7 cellular contexts compared by ENCODE assay signal in genomic region chr11:125941606-125942275, GRCh38. TPM values are rescaled to one million over a fixed set of nuclear protein-coding genes. Genes with fewer than 3 reads are reported as not detected.
A peak's percentile ranks its signal among the peaks of the same experiment; 100 is the strongest.
DNase-seq lines count a peak whose midpoint lies in the region; ATAC-seq, FAIRE-seq and TF ChIP-seq lines count a peak whose summit lies in the region.

No MANE protein-coding gene starts in this region.

- H3F3A ChIP-seq in MM.1S (ENCODE audit: insufficient read depth, low read length), result no peaks in the 10 kb centered on the region

- FAIRE-seq in GM12892 (lab: Jason Lieb, UNC), result peak; percentile 87
- no peak for FAIRE-seq in GM12878 (lab: Jason Lieb, UNC)

- H3K4me1 ChIP-seq in MM.1S (ENCODE audit: low read length), result peaks cover 5% of the 10 kb centered on the region
- no peaks in the 10 kb centered on the region for H3K4me1 ChIP-seq in GM12878 (ENCODE audit: control insufficient read depth, insufficient read depth, low read length)

- SMC1A ChIA-PET in GM12878 (lab: Charles Lee; ENCODE audit: uncharacterized antibody, unreplicated experiment), result interaction anchor here (1.0 to 6.2 kb wide), 12 partner anchors 14 to 256 kb away, joined by 3 to 45 read pairs (median 4); partner anchors contain the start of gene CDON

- TF ChIP-seq EP300 in GM12878 (IDR thresholded peaks at IDR 0.05; ENCODE audit: borderline replicate concordance in 1 of 2, control insufficient read depth in 1 of 2, low read depth in 2 of 2, low read length in 2 of 2), result no peak

- no peaks in the 10 kb centered on the region for H3K9me3 ChIP-seq in MM.1S (replicated peaks; ENCODE audit: insufficient read depth, low read length)
- H3K9me3 ChIP-seq in GM12878 (replicated peaks; ENCODE audit: control insufficient read depth, insufficient read depth, low read length), result no peaks in the 10 kb centered on the region

- no peaks in the 10 kb centered on the region for H3K9me2 ChIP-seq in MM.1S (replicated peaks; ENCODE audit: insufficient read depth, low read length)

- TF ChIP-seq RAD21 in GM12878 (IDR thresholded peaks at IDR 0.05; ENCODE audit: insufficient read depth, low read depth, low read length), result peak; percentile 67

- CTCF ChIA-PET in GM12878 (lab: Yijun Ruan, JAX), result interaction anchor here (0.7 to 12.1 kb wide), 22 partner anchors 10 to 539 kb away, joined by 3 to 220 read pairs (median 5); partner anchors contain the start of genes FAM118B and RPUSD4

- POLR2A ChIA-PET in GM12878 (lab: Charles Lee), result interaction anchor here (0.9 kb wide), 1 partner anchor 197 kb away, joined by 3 read pairs; no protein-coding TSS in a partner anchor

- RAD21 ChIA-PET in GM12878 (lab: Charles Lee; ENCODE audit: unreplicated experiment), result interaction anchor here (1.0 to 2.9 kb wide), 10 partner anchors 38 to 256 kb away, joined by 3 to 11 read pairs (median 5); no protein-coding TSS in a partner anchor

- ATAC-seq in GM12878, result peak; percentile 96

- intact Hi-C loops in GM12878 (cut with micrococcal nuclease; ENCODE audit: unreplicated experiment), result loop anchor here (1.0 kb wide), 1 partner anchor 253 kb away; no protein-coding TSS in a partner anchor

- TF ChIP-seq POLR2A in GM12892 (IDR thresholded peaks at IDR 0.05; ENCODE audit: low read depth, low read length) (no peak), GM12878 (IDR thresholded peaks at IDR 0.05; ENCODE audit: low read depth, low read length) (no peak)

- H3K27me3 ChIP-seq in MM.1S (replicated peaks; ENCODE audit: insufficient read depth, low read length), result no peaks in the 10 kb centered on the region
- no peaks in the 10 kb centered on the region; a peak in 1 of 4 replicates for H3K27me3 ChIP-seq in GM12878 (replicated peaks in 1 of 2; ENCODE audit: control insufficient read depth in 2 of 2, insufficient read depth in 2 of 2, low read length in 1 of 2)

- H4K20me1 ChIP-seq in MM.1S (ENCODE audit: insufficient read depth, low read length) (no peaks in the 10 kb centered on the region), GM12878 (ENCODE audit: control insufficient read depth, insufficient read depth) (no peaks in the 10 kb centered on the region)

- H3K36me3 ChIP-seq in MM.1S (replicated peaks; ENCODE audit: insufficient read depth, low read length) (no peaks in the 10 kb centered on the region), GM12878 (ENCODE audit: control insufficient read depth in 2 of 2, insufficient read depth in 2 of 2, low read length in 1 of 2) (no peaks in the 10 kb centered on the region)

- in situ Hi-C loops in GM12878 (cut with MboI), result no loop called here

- BruUV-seq in GM12878 (replicated peaks; lab: Mats Ljungman, UMichigan), result no TSS peak

- peak overlapping the region; percentile 60 for H2AFZ ChIP-seq in MM.1S (ENCODE audit: low read length)
- peak overlapping the region; percentile 64 for H2AFZ ChIP-seq in GM12878 (ENCODE audit: control insufficient read depth, low read depth, low read length)

- H3K4me3 ChIP-seq in MM.1S (ENCODE audit: low read length), result no peak overlapping the region
- H3K4me3 ChIP-seq in GM12878, result no peak overlapping the region

- WGBS in GM12878 (ENCODE audit: insufficient coverage, insufficient replicate concordance, low lambda C conversion rate, missing lambda C conversion rate), result 32% methylated on average over 15 of the region's 15 CpGs

- H3K79me2 ChIP-seq in MM.1S (ENCODE audit: low read length) (no peaks in the 10 kb centered on the region), GM12878 (ENCODE audit: control insufficient read depth, insufficient read depth, low read length) (no peaks in the 10 kb centered on the region)

- H3K9ac ChIP-seq in MM.1S (ENCODE audit: low read length) (no peak overlapping the region; the same call in 1 of the 2 replicates), GM12878 (ENCODE audit: control insufficient read depth, insufficient read depth, low read length) (no peak overlapping the region)

- no peak overlapping the region for H3K27ac ChIP-seq in MM.1S (ENCODE audit: low read length)
- H3K27ac ChIP-seq in GM12878 (ENCODE audit: control insufficient read depth, insufficient read depth), result no peak overlapping the region

- peak overlapping the region; percentile 19 for H3K4me2 ChIP-seq in MM.1S (ENCODE audit: low read depth, low read length)
- peak overlapping the region; percentile 27; the same call in 1 of the 2 replicates for H3K4me2 ChIP-seq in GM12878 (ENCODE audit: control insufficient read depth, insufficient read depth)

- DNase-seq in GM12892 (ENCODE audit: insufficient read length) (peak; percentile 52), MM.1S (peak; percentile 59), SW480 (ENCODE audit: low spot score) (peak; percentile 49), GM12878 (ENCODE audit: low read depth, low spot score) (no peak), iris pigment epithelial cell (ENCODE audit: low read depth) (peak; percentile 32), SIG-M5 (lab: John Stamatoyannopoulos, UW) (no peak)
- DNase-seq in stimulated activated CD4-positive, alpha-beta T cell treated with anti-CD3 and anti-CD28 coated beads, Interleukin-4, amount 100 ng/mL, for 1 hour, result peak; percentile 61

- peak; percentile 90 for TF ChIP-seq CTCF in MM.1S (IDR thresholded peaks at IDR 0.05; ENCODE audit: low read length)
- peak; percentile 73 to 87 (median 83) for TF ChIP-seq CTCF in GM12878 (IDR thresholded peaks at IDR 0.05 in 2 of 3, conservative IDR thresholded peaks at IDR 0.05 in 1 of 3; ENCODE audit: control insufficient read depth in 2 of 3, extremely low read depth in 1 of 3, insufficient read depth in 1 of 3, low read depth in 3 of 3, low read length in 3 of 3)

RNA-seq across cellular contexts. Expression of gene VSIG10L2, which starts 4.1 kb away (rescaled TPM):
- polyA plus RNA-seq in GM12892 (2012; ENCODE audit: missing spikeins), result not detected
- total RNA-seq in GM12878 (2013; cell fraction: nucleolus; rRNA removed), result not detected in 2 replicates
- total RNA-seq in GM12878 (2014; rRNA removed), result not detected in 2 replicates
- not detected in 2 replicates for total RNA-seq in GM12878 (2014; rRNA removed; fragmentation: Illumina TruSeq; extraction: Trizol)
- total RNA-seq in GM12878 (2021), result not detected in 2 replicates
- polyA plus RNA-seq in GM12878 (2011; ENCODE audit: low read depth), result not detected
- polyA plus RNA-seq in GM12878 (2011; rRNA removed), result not detected in 2 replicates
- polyA plus RNA-seq in GM12878 (2011; cell fraction: cytosol; rRNA removed), result not detected in 2 replicates
- polyA plus RNA-seq in GM12878 (2011; cell fraction: nucleus; rRNA removed), result not detected in 2 replicates
- polyA plus RNA-seq in GM12878 (2012), result not detected in 2 replicates
- not detected in 2 replicates for polyA plus RNA-seq in GM12878 (2014; fragmentation: Illumina TruSeq; extraction: Trizol)
- polyA plus RNA-seq in GM12878 (2014; fragmentation: Nextera tagmentation; extraction: Ambion mirVana), result under 1 TPM in 1 of 2 experiments, not detected in 1; 0.02 TPM
- polyA plus RNA-seq in GM12878 (2014; rRNA removed), result not detected in 2 replicates
- not detected for polyA plus RNA-seq in GM12878 (2016; fragmentation: Nextera tagmentation; extraction: Ambion mirVana)
- polyA minus RNA-seq in GM12878 (2011; rRNA and poly(A)+ RNA removed), result not detected in 2 replicates
- polyA minus RNA-seq in GM12878 (2011; cell fraction: cytosol; rRNA and poly(A)+ RNA removed), result not detected in 2 replicates
- not detected in 2 replicates for polyA minus RNA-seq in GM12878 (2011; cell fraction: nucleus; rRNA and poly(A)+ RNA removed)

RNA-seq across cellular contexts. Expression of gene DDX25, which starts 37.4 kb away (rescaled TPM):
- polyA plus RNA-seq in GM12892 (2012; ENCODE audit: missing spikeins), result not detected
- total RNA-seq in GM12878 (2013; cell fraction: nucleolus; rRNA removed), result not detected in 2 replicates
- total RNA-seq in GM12878 (2014; rRNA removed) (not detected in 2 replicates), GM12878 (2014; rRNA removed; fragmentation: Illumina TruSeq; extraction: Trizol) (not detected in 2 replicates), GM12878 (2021) (not detected in 2 replicates)
- polyA plus RNA-seq in GM12878 (2011; ENCODE audit: low read depth), result not detected
- polyA plus RNA-seq in GM12878 (2011; rRNA removed) (0.05 TPM in 1 of 2 replicates, not detected in the other), GM12878 (2014; fragmentation: Illumina TruSeq; extraction: Trizol) (0.13 TPM in 1 of 2 replicates, not detected in the other), GM12878 (2014; fragmentation: Nextera tagmentation; extraction: Ambion mirVana) (not detected), GM12878 (2014; rRNA removed) (not detected in 2 replicates), GM12878 (2016; fragmentation: Nextera tagmentation; extraction: Ambion mirVana) (not detected)
- 0.01 TPM in 1 of 2 replicates, not detected in the other for polyA plus RNA-seq in GM12878 (2011; cell fraction: cytosol; rRNA removed)
- polyA plus RNA-seq in GM12878 (2011; cell fraction: nucleus; rRNA removed), result 0.03 and 0.04 TPM in 2 replicates
- not detected in 2 replicates for polyA plus RNA-seq in GM12878 (2012)
- not detected in 2 replicates for polyA minus RNA-seq in GM12878 (2011; rRNA and poly(A)+ RNA removed)
- polyA minus RNA-seq in GM12878 (2011; cell fraction: cytosol; rRNA and poly(A)+ RNA removed), result not detected in 2 replicates
- not detected in 2 replicates for polyA minus RNA-seq in GM12878 (2011; cell fraction: nucleus; rRNA and poly(A)+ RNA removed)

RNA-seq across cellular contexts. Expression of gene PUS3, which starts 38.7 kb away (rescaled TPM):
- 14.5 TPM for polyA plus RNA-seq in GM12892 (2012; ENCODE audit: missing spikeins)
- total RNA-seq in GM12878 (2013; cell fraction: nucleolus; rRNA removed), result 7.4 and 9.0 TPM in 2 replicates
- 11.2 and 12.3 TPM in 2 replicates for total RNA-seq in GM12878 (2014; rRNA removed)
- 18.5 and 22.4 TPM in 2 replicates for total RNA-seq in GM12878 (2014; rRNA removed; fragmentation: Illumina TruSeq; extraction: Trizol)
- 11.9 and 12.1 TPM in 2 replicates for total RNA-seq in GM12878 (2021)
- polyA plus RNA-seq in GM12878 (2011; ENCODE audit: low read depth), result 7.5 TPM
- polyA plus RNA-seq in GM12878 (2011; rRNA removed), result 10.9 and 15.9 TPM in 2 replicates
- 6.6 and 9.2 TPM in 2 replicates for polyA plus RNA-seq in GM12878 (2011; cell fraction: cytosol; rRNA removed)
- 5.6 and 6.2 TPM in 2 replicates for polyA plus RNA-seq in GM12878 (2011; cell fraction: nucleus; rRNA removed)
- 10.6 and 14.8 TPM in 2 replicates for polyA plus RNA-seq in GM12878 (2012)
- polyA plus RNA-seq in GM12878 (2014; fragmentation: Illumina TruSeq; extraction: Trizol), result 21.2 and 24.7 TPM in 2 replicates
- polyA plus RNA-seq in GM12878 (2014; fragmentation: Nextera tagmentation; extraction: Ambion mirVana), result 10 to 100 TPM; 19.2 to 20.3 TPM
- 9.6 and 11.3 TPM in 2 replicates for polyA plus RNA-seq in GM12878 (2014; rRNA removed)
- 10 to 100 TPM; 13.3 to 15.2 TPM for polyA plus RNA-seq in GM12878 (2016; fragmentation: Nextera tagmentation; extraction: Ambion mirVana)
- 9.3 and 14.3 TPM in 2 replicates for polyA minus RNA-seq in GM12878 (2011; rRNA and poly(A)+ RNA removed)
- polyA minus RNA-seq in GM12878 (2011; cell fraction: cytosol; rRNA and poly(A)+ RNA removed), result 2.7 and 3.5 TPM in 2 replicates
- polyA minus RNA-seq in GM12878 (2011; cell fraction: nucleus; rRNA and poly(A)+ RNA removed), result 3.3 and 5.1 TPM in 2 replicates

RNA-seq across cellular contexts. Expression of gene HYLS1, which starts 54.3 kb away (rescaled TPM):
- 10.2 TPM for polyA plus RNA-seq in GM12892 (2012; ENCODE audit: missing spikeins)
- total RNA-seq in GM12878 (2013; cell fraction: nucleolus; rRNA removed), result 4.6 and 5.7 TPM in 2 replicates
- total RNA-seq in GM12878 (2014; rRNA removed) (11.9 and 13.5 TPM in 2 replicates), GM12878 (2014; rRNA removed; fragmentation: Illumina TruSeq; extraction: Trizol) (17.6 and 18.6 TPM in 2 replicates), GM12878 (2021) (11.7 and 11.9 TPM in 2 replicates)
- 6.9 TPM for polyA plus RNA-seq in GM12878 (2011; ENCODE audit: low read depth)
- polyA plus RNA-seq in GM12878 (2011; rRNA removed) (14.8 and 21.1 TPM in 2 replicates), GM12878 (2014; fragmentation: Illumina TruSeq; extraction: Trizol) (18.8 and 20.4 TPM in 2 replicates), GM12878 (2014; fragmentation: Nextera tagmentation; extraction: Ambion mirVana) (10 to 100 TPM; 16.7 to 35.1 TPM), GM12878 (2014; rRNA removed) (11.2 and 13.3 TPM in 2 replicates), GM12878 (2016; fragmentation: Nextera tagmentation; extraction: Ambion mirVana) (10 to 100 TPM; 18.7 to 21.7 TPM)
- 6.6 and 6.7 TPM in 2 replicates for polyA plus RNA-seq in GM12878 (2011; cell fraction: cytosol; rRNA removed)
- 7.2 and 7.8 TPM in 2 replicates for polyA plus RNA-seq in GM12878 (2011; cell fraction: nucleus; rRNA removed)
- polyA plus RNA-seq in GM12878 (2012), result 5.9 and 6.6 TPM in 2 replicates
- polyA minus RNA-seq in GM12878 (2011; rRNA and poly(A)+ RNA removed), result 6.6 and 8.9 TPM in 2 replicates
- polyA minus RNA-seq in GM12878 (2011; cell fraction: cytosol; rRNA and poly(A)+ RNA removed), result 3.1 and 3.5 TPM in 2 replicates
- 3.9 and 6.9 TPM in 2 replicates for polyA minus RNA-seq in GM12878 (2011; cell fraction: nucleus; rRNA and poly(A)+ RNA removed)

Comparison
In these comparisons a context has a peak if more than half of its experiments do, and no peak if none do; other contexts are left out.
1. DNase-seq: peak in GM12892 (single experiment), MM.1S (single experiment), SW480 (single experiment), iris pigment epithelial cell (single experiment) and stimulated activated CD4-positive, alpha-beta T cell treated with anti-CD3 and anti-CD28 coated beads, Interleukin-4, amount 100 ng/mL, for 1 hour (single experiment); none in GM12878 (single experiment) and SIG-M5 (single experiment).